20 cellular contexts compared by ENCODE assay signal in genomic region chr4:154119317-154119716, GRCh38.
A peak's percentile ranks its signal among the peaks of the same experiment; 100 is the strongest.
DNase-seq lines count a peak whose midpoint lies in the region; ATAC-seq and TF ChIP-seq lines count a peak whose summit lies in the region.
"Had no signal": no experiment of that assay in that cellular context is flagged by ENCODE, and none has a peak within 500 bp of the region (broad histone marks: within the 10 kb centered on the region; RNA-seq: fewer than 3 reads in every experiment).

No MANE protein-coding gene starts in this region.

- H3K36me3 ChIP-seq in RWPE2 (ENCODE audit: low read depth) (no peaks in the 10 kb centered on the region), kidney epithelial cell (ENCODE audit: control insufficient read depth, insufficient read depth, low read length) (no peaks in the 10 kb centered on the region)
- H3K36me3 ChIP-seq: BLaER1 had no signal

- peak; percentile 60 for ATAC-seq in GM19043 (IDR thresholded peaks at IDR 0.05; ENCODE audit: low read depth, unreplicated experiment)
- no peak for ATAC-seq in RWPE2 (ENCODE audit: low read depth)
- ATAC-seq in HG03469 (IDR thresholded peaks at IDR 0.05; ENCODE audit: unreplicated experiment) = no peak
- ATAC-seq: activated CD8-positive, alpha-beta T cell treated with anti-CD3 and anti-CD28 coated beads, Interleukin-2, amount 10 ng/mL, durations not matched to agents 7 days and 5 days; left ventricle myocardium superior had no signal

- H3K27ac Mint-ChIP-seq in activated T-helper 2 cell treated with anti-CD3 and anti-CD28 coated beads, Interferon-gamma antibody, Interleukin-2, Interleukin-4, amounts not matched to agents 10 μg/mL and 5 μg/mL and 100 μg/mL, durations not matched to agents 14 hours and 24 hours and 36 hours = no peak overlapping the region
- H3K27ac Mint-ChIP-seq: activated CD8-positive, alpha-beta T cell treated with anti-CD3 and anti-CD28 coated beads, Interleukin-2, amount 10 ng/mL, durations not matched to agents 7 days and 5 days had no signal

- H3K27me3 Mint-ChIP-seq in activated T-helper 2 cell treated with anti-CD3 and anti-CD28 coated beads, Interferon-gamma antibody, Interleukin-2, Interleukin-4, amounts not matched to agents 10 μg/mL and 5 μg/mL and 100 μg/mL, durations not matched to agents 14 hours and 24 hours and 36 hours (ENCODE audit: low read depth) = no peaks in the 10 kb centered on the region

- H3K4me3 ChIP-seq in RWPE2 (ENCODE audit: severe bottlenecking) (no peak overlapping the region), kidney epithelial cell (ENCODE audit: low read depth, low read length) (no peak overlapping the region)
- H3K4me3 ChIP-seq: BLaER1, SK-N-MC had no signal

- intact Hi-C loops in activated T-helper 2 cell treated with anti-CD3 and anti-CD28 coated beads, Interferon-gamma antibody, Interleukin-2, Interleukin-4, amounts not matched to agents 10 μg/mL and 5 μg/mL and 100 μg/mL, durations not matched to agents 14 hours and 24 hours and 36 hours (cut with micrococcal nuclease) = no loop called here

- H3K4me1 ChIP-seq in RWPE2 (ENCODE audit: insufficient read depth, poor library complexity, severe bottlenecking) = peaks cover 4% of the 10 kb centered on the region
- H3K4me1 ChIP-seq: BLaER1, parathyroid adenoma had no signal

- peak; percentile 21 for DNase-seq in EH (ENCODE audit: low read depth)
- DNase-seq in RWPE2 (ENCODE audit: low spot score) = no peak
- no peak for DNase-seq in kidney epithelial cell (ENCODE audit: low read depth)
- no peak for DNase-seq in NCI-H1105 (lab: John Stamatoyannopoulos, UW)
- DNase-seq in activated T-helper 2 cell treated with anti-CD3 and anti-CD28 coated beads, Interferon-gamma antibody, Interleukin-2, Interleukin-4, amounts not matched to agents 10 μg/mL and 5 μg/mL and 100 μg/mL, durations not matched to agents 14 hours and 24 hours and 36 hours (ENCODE audit: low spot score) = no peak
- DNase-seq in activated CD4-positive, alpha-beta T cell treated with anti-CD3 and anti-CD28 coated beads, Interleukin-2, amount 50 U/mL, for 4 hours = no peak
- DNase-seq: activated CD8-positive, alpha-beta T cell treated with anti-CD3 and anti-CD28 coated beads, Interleukin-2, amount 10 ng/mL, durations not matched to agents 7 days and 5 days; DMS153; effector CD8-positive, alpha-beta T cell; foreskin melanocyte; IMR-90; left ventricle myocardium superior; NCI-H1105 treated with DMSO at 0.1 percent for 48 hours; NCI-H2227 treated with DMSO at 0.1 percent for 48 hours; small intestine had no signal

- H3K36me3 Mint-ChIP-seq in activated T-helper 2 cell treated with anti-CD3 and anti-CD28 coated beads, Interferon-gamma antibody, Interleukin-2, Interleukin-4, amounts not matched to agents 10 μg/mL and 5 μg/mL and 100 μg/mL, durations not matched to agents 14 hours and 24 hours and 36 hours (ENCODE audit: low read depth) = no peaks in the 10 kb centered on the region

- no peaks in the 10 kb centered on the region for H3K9me3 ChIP-seq in RWPE2 (ENCODE audit: severe bottlenecking)
- H3K9me3 ChIP-seq: BLaER1 had no signal

- H3K9me3 Mint-ChIP-seq in activated T-helper 2 cell treated with anti-CD3 and anti-CD28 coated beads, Interferon-gamma antibody, Interleukin-2, Interleukin-4, amounts not matched to agents 10 μg/mL and 5 μg/mL and 100 μg/mL, durations not matched to agents 14 hours and 24 hours and 36 hours = no peaks in the 10 kb centered on the region

- no peaks in the 10 kb centered on the region for H3K4me1 Mint-ChIP-seq in activated T-helper 2 cell treated with anti-CD3 and anti-CD28 coated beads, Interferon-gamma antibody, Interleukin-2, Interleukin-4, amounts not matched to agents 10 μg/mL and 5 μg/mL and 100 μg/mL, durations not matched to agents 14 hours and 24 hours and 36 hours (ENCODE audit: low read depth)

- H3K27me3 ChIP-seq in RWPE2 (ENCODE audit: insufficient read depth, poor library complexity, severe bottlenecking) (no peaks in the 10 kb centered on the region), kidney epithelial cell (ENCODE audit: control insufficient read depth, insufficient read depth, low read length) (no peaks in the 10 kb centered on the region)
- H3K27me3 ChIP-seq: BLaER1 had no signal

- H3K27ac ChIP-seq in RWPE2 (ENCODE audit: poor library complexity, severe bottlenecking) = no peak overlapping the region
- H3K27ac ChIP-seq: BLaER1, parathyroid adenoma, SK-N-MC had no signal

- no peak overlapping the region for H3K4me3 Mint-ChIP-seq in activated T-helper 2 cell treated with anti-CD3 and anti-CD28 coated beads, Interferon-gamma antibody, Interleukin-2, Interleukin-4, amounts not matched to agents 10 μg/mL and 5 μg/mL and 100 μg/mL, durations not matched to agents 14 hours and 24 hours and 36 hours (ENCODE audit: low read depth)
- H3K4me3 Mint-ChIP-seq: activated CD8-positive, alpha-beta T cell treated with anti-CD3 and anti-CD28 coated beads, Interleukin-2, amount 10 ng/mL, durations not matched to agents 7 days and 5 days had no signal

- TF ChIP-seq CTCF in RWPE2 (IDR thresholded peaks at IDR 0.05; ENCODE audit: poor library complexity, severe bottlenecking) (peak; percentile 13), kidney epithelial cell (IDR thresholded peaks at IDR 0.05; ENCODE audit: insufficient read depth, low read length, poor library complexity, severe bottlenecking) (peak; percentile 5)
